Comparison of ENCODE assay signal across 1 cellular context in genomic region chr18:25351773-25352628, GRCh38.
TF ChIP-seq lines count a peak whose summit lies in the region.

Gene ZNF521 (minus strand): TSS chr18:25352166. CDS start chr18:25350946, 1,220 bp downstream.

TF ChIP-seq in HepG2, 621 proteins besides CTCF, POLR2A, EP300 and RAD21 (continued from another document and continues in another):
- TF ChIP-seq PRDM15 (CRISPR knock-in tag; IDR thresholded peaks at IDR 0.05) (peak; percentile 97), BRD4 (CRISPR knock-in tag; IDR thresholded peaks at IDR 0.05) (no peak), CSRNP1 (CRISPR knock-in tag; IDR thresholded peaks at IDR 0.05) (no peak), IKZF1 (IDR thresholded peaks at IDR 0.05) (no peak), ZNF784 (CRISPR knock-in tag; IDR thresholded peaks at IDR 0.05; ENCODE audit: borderline replicate concordance) (no peak), HMGXB3 (CRISPR knock-in tag; IDR thresholded peaks at IDR 0.05; ENCODE audit: borderline replicate concordance) (no peak), TBX2 (CRISPR knock-in tag; IDR thresholded peaks at IDR 0.05; ENCODE audit: borderline replicate concordance) (no peak), BORCS8-MEF2B (CRISPR knock-in tag; IDR thresholded peaks at IDR 0.05) (no peak), ZNF569 (CRISPR knock-in tag; IDR thresholded peaks at IDR 0.05; ENCODE audit: borderline replicate concordance) (no peak), ONECUT2 (CRISPR knock-in tag; IDR thresholded peaks at IDR 0.05) (no peak), XRCC5 (optimal IDR thresholded peaks at IDR 0.05; ENCODE audit: low read length) (peak; percentile 39), ZFY (CRISPR knock-in tag; IDR thresholded peaks at IDR 0.05) (peak; percentile 35; the same call in 1 of the 2 replicates), CBX5 (CRISPR knock-in tag; IDR thresholded peaks at IDR 0.05; ENCODE audit: borderline replicate concordance) (no peak), ZNF460 (CRISPR knock-in tag; IDR thresholded peaks at IDR 0.05; ENCODE audit: borderline replicate concordance) (no peak), ZBTB39 (CRISPR knock-in tag; IDR thresholded peaks at IDR 0.05) (no peak), HNRNPL (IDR thresholded peaks at IDR 0.05; ENCODE audit: low read depth, low read length) (no peak), UBTF (CRISPR knock-in tag; IDR thresholded peaks at IDR 0.05) (peak; percentile 17; the same call in 1 of the 2 replicates), THAP11 (CRISPR knock-in tag; IDR thresholded peaks at IDR 0.05) (peak; percentile 38; the same call in 1 of the 2 replicates), ZNF879 (CRISPR knock-in tag; IDR thresholded peaks at IDR 0.05) (no peak), PATZ1 (CRISPR knock-in tag; IDR thresholded peaks at IDR 0.05) (peak; percentile 47), TFE3 (CRISPR knock-in tag; IDR thresholded peaks at IDR 0.05) (no peak), ZNF530 (CRISPR knock-in tag; IDR thresholded peaks at IDR 0.05; ENCODE audit: low read depth) (no peak), HIVEP1 (CRISPR knock-in tag; IDR thresholded peaks at IDR 0.05) (no peak), HOXA5 (CRISPR knock-in tag; IDR thresholded peaks at IDR 0.05) (no peak), ZNF703 (CRISPR knock-in tag; IDR thresholded peaks at IDR 0.05; ENCODE audit: borderline replicate concordance) (no peak), SKI (IDR thresholded peaks at IDR 0.05; ENCODE audit: partially characterized antibody) (no peak), HOXA9 (CRISPR knock-in tag; IDR thresholded peaks at IDR 0.05; ENCODE audit: borderline replicate concordance) (no peak), ZNF280D (CRISPR knock-in tag; IDR thresholded peaks at IDR 0.05) (no peak), SCMH1 (CRISPR knock-in tag; IDR thresholded peaks at IDR 0.05; ENCODE audit: borderline replicate concordance) (no peak)
